ENCODE assay signal across 26 cellular contexts in the genomic region with DNA sequence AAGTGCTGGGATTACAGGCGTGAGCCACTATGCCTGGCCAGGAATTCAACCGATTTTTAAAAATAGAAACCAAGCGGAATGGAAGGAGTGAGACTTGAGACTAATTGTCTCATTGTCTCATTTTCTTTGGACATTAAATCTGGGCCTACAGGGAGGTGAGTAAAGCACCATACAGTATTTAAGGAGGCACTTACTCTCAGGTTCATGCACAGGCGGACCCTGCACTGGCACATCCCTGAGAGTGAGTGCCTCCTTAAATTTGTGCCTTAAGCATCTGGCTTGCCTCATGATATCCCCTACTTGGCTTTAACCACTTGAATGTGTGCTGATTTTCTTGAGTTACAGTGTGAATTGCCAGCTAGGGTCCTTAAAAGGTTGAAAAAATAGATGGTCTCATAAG.
"Had no signal": no experiment of that assay in that cellular context is flagged by ENCODE, and none has a peak within 500 bp of the region (broad histone marks: within the 10 kb centered on the region; RNA-seq: fewer than 3 reads in every experiment).

No MANE protein-coding gene starts in this region.

- DNase-seq: colonic mucosa; dermis blood vessel endothelial cell; effector CD4-positive, alpha-beta T cell; endodermal cell; erythroblast; foreskin keratinocyte; kidney; left cardiac atrium; left ventricle myocardium inferior; mesendoderm; naive B cell; occipital lobe; pancreas; retina; stimulated activated CD4-positive, alpha-beta T cell treated with anti-CD3 and anti-CD28 coated beads, Interleukin-2, amount 100 ng/mL, for 24 hours; stimulated activated CD4-positive, alpha-beta T cell treated with anti-CD3 and anti-CD28 coated beads, Interleukin-4, amount 100 ng/mL, for 4 hours; stimulated activated naive B cell treated with anti-CD40 and anti-IgM and Interleukin-4, amounts not matched to agents 10 μg/mL and 1 μg/mL and 100 μg/mL, for 72 hours; stimulated activated naive CD8-positive, alpha-beta T cell treated with anti-CD3 and anti-CD28 coated beads, Interleukin-15, amount 100 ng/mL, for 72 hours; testis had no signal

- H3K27ac Mint-ChIP-seq: endodermal cell; nephron; stimulated activated naive B cell treated with anti-CD40 and anti-IgM and Interleukin-4, amounts not matched to agents 10 μg/mL and 1 μg/mL and 100 μg/mL, for 72 hours; stimulated activated naive CD8-positive, alpha-beta T cell treated with anti-CD3 and anti-CD28 coated beads, Interleukin-15, amount 100 ng/mL, for 72 hours had no signal

- H2AFZ ChIP-seq: hepatocyte had no signal

- H3K9me3 ChIP-seq: colonic mucosa, left ventricle myocardium inferior, pancreas, prostate gland, testis had no signal

- H3K4me1 ChIP-seq: colonic mucosa, prostate gland, testis had no signal

- H3K9me3 Mint-ChIP-seq: endodermal cell; naive B cell; nephron; stimulated activated naive B cell treated with anti-CD40 and anti-IgM and Interleukin-4, amounts not matched to agents 10 μg/mL and 1 μg/mL and 100 μg/mL, for 72 hours; stimulated activated naive CD8-positive, alpha-beta T cell treated with anti-CD3 and anti-CD28 coated beads, Interleukin-15, amount 100 ng/mL, for 72 hours had no signal

- H3K4me3 ChIP-seq: colonic mucosa, hepatocyte, left ventricle myocardium inferior, lung, pancreas, prostate gland, skin epidermis, testis, tibial nerve had no signal

- H3K4me3 Mint-ChIP-seq: endodermal cell; naive B cell; nephron; stimulated activated naive B cell treated with anti-CD40 and anti-IgM and Interleukin-4, amounts not matched to agents 10 μg/mL and 1 μg/mL and 100 μg/mL, for 72 hours; stimulated activated naive CD8-positive, alpha-beta T cell treated with anti-CD3 and anti-CD28 coated beads, Interleukin-15, amount 100 ng/mL, for 72 hours had no signal

- H3K4me2 ChIP-seq: hepatocyte had no signal

- H3K27ac ChIP-seq: colonic mucosa, foreskin keratinocyte, hepatocyte, left ventricle myocardium inferior, pancreas, prostate gland, skin epidermis, testis, tibial nerve had no signal

- ATAC-seq: foreskin keratinocyte; left cardiac atrium; pancreas; sciatic nerve; stimulated activated naive B cell treated with anti-CD40 and anti-IgM and Interleukin-4, amounts not matched to agents 10 μg/mL and 1 μg/mL and 100 μg/mL, for 72 hours; stimulated activated naive CD8-positive, alpha-beta T cell treated with anti-CD3 and anti-CD28 coated beads, Interleukin-15, amount 100 ng/mL, for 72 hours had no signal

- H3K36me3 ChIP-seq: colonic mucosa, pancreas, prostate gland had no signal

- H3K27me3 Mint-ChIP-seq: naive B cell; stimulated activated naive B cell treated with anti-CD40 and anti-IgM and Interleukin-4, amounts not matched to agents 10 μg/mL and 1 μg/mL and 100 μg/mL, for 72 hours; stimulated activated naive CD8-positive, alpha-beta T cell treated with anti-CD3 and anti-CD28 coated beads, Interleukin-15, amount 100 ng/mL, for 72 hours had no signal

- H3K27me3 ChIP-seq: colonic mucosa, foreskin keratinocyte, hepatocyte, pancreas, testis, tibial nerve had no signal
